In genomic region chr20:8667306-8667705, GRCh38 we compare ENCODE assay signal across 18 cellular contexts.
"Had no signal": no experiment of that assay in that cellular context is flagged by ENCODE, and none has a peak within 500 bp of the region (broad histone marks: within the 10 kb centered on the region; RNA-seq: fewer than 3 reads in every experiment).

No MANE protein-coding gene starts in this region.

- H3K4me3 Mint-ChIP-seq: central memory CD8-positive, alpha-beta T cell; type B pancreatic cell had no signal

- H3K27me3 ChIP-seq: gastrocnemius medialis, left lung, suprapubic skin had no signal

- H3K36me3 Mint-ChIP-seq: type B pancreatic cell had no signal

- H3K27ac Mint-ChIP-seq: type B pancreatic cell had no signal

- H3K9me3 Mint-ChIP-seq: central memory CD8-positive, alpha-beta T cell; type B pancreatic cell had no signal

- H3K4me1 ChIP-seq: left lung, suprapubic skin had no signal

- H3K9me3 ChIP-seq: gastrocnemius medialis, left lung, suprapubic skin had no signal

- H3K4me3 ChIP-seq: coronary artery, gastrocnemius medialis, left lung, skin epidermis, suprapubic skin had no signal

- DNase-seq: activated CD4-positive, alpha-beta T cell treated with anti-CD3 and anti-CD28 coated beads for 1 hour; activated CD4-positive, alpha-beta T cell treated with anti-CD3 and anti-CD28 coated beads, Interleukin-2, amount 50 U/mL, for 4 hours; activated naive CD4-positive, alpha-beta T cell treated with anti-CD3 and anti-CD28 coated beads, Interleukin-2, amount 50 U/mL, for 16 hours; effector CD4-positive, alpha-beta T cell; hippocampal formation; left lung; mesendoderm; stimulated activated CD4-positive, alpha-beta T cell treated with anti-CD3 and anti-CD28 coated beads, Interleukin-15, amount 100 ng/mL, for 24 hours; stimulated activated CD4-positive, alpha-beta T cell treated with anti-CD3 and anti-CD28 coated beads, Interleukin-4, amount 100 ng/mL, for 1 hour; stimulated activated naive CD4-positive, alpha-beta T cell; T-helper 1 cell had no signal

- H3K36me3 ChIP-seq: gastrocnemius medialis, left lung, suprapubic skin had no signal

- H3K27me3 Mint-ChIP-seq: central memory CD8-positive, alpha-beta T cell; type B pancreatic cell had no signal

- ATAC-seq: left lung, SK-N-SH treated with all-trans-retinoic acid at 6 μM for 48 hours had no signal

- H3K27ac ChIP-seq: gastrocnemius medialis, left lung, skin epidermis, suprapubic skin had no signal
